ENCODE assay signal across 30 cellular contexts in genomic region chr4:115331241-115331640, GRCh38.
"Had no signal": no experiment of that assay in that cellular context is flagged by ENCODE, and none has a peak within 500 bp of the region (broad histone marks: within the 10 kb centered on the region; RNA-seq: fewer than 3 reads in every experiment).

No MANE protein-coding gene starts in this region.

- FAIRE-seq: bronchial epithelial cell, TTC549 had no signal

- H3K9me3 ChIP-seq: ascending aorta had no signal

- H3K27ac ChIP-seq: ascending aorta, cardiac muscle cell, VCaP had no signal

- H3K36me3 ChIP-seq: ascending aorta, cardiac muscle cell had no signal

- H3K27me3 ChIP-seq: ascending aorta, cardiac muscle cell had no signal

- DNase-seq: activated B cell treated with CpG ODN at 0.5 μM for 24 hours; activated CD4-positive, alpha-beta memory T cell treated with anti-CD3 and anti-CD28 coated beads for 36 hours; activated CD4-positive, alpha-beta T cell treated with anti-CD3 and anti-CD28 coated beads for 4 hours; activated CD4-positive, alpha-beta T cell treated with anti-CD3 and anti-CD28 coated beads, Interleukin-2, amount 10 ng/mL, durations not matched to agents 24 days and 14 days; activated CD4-positive, alpha-beta T cell treated with anti-CD3 and anti-CD28 coated beads, Interleukin-2, amount 50 U/mL, for 1 hour; activated CD4-positive, alpha-beta T cell treated with anti-CD3 and anti-CD28 coated beads, Interleukin-2, amount 50 U/mL, for 4 hours; activated CD4-positive, CD25-positive, alpha-beta regulatory T cell treated with anti-CD3 and anti-CD28 coated beads, Interleukin-2, amount 50 U/mL, for 72 hours; activated CD8-positive, alpha-beta memory T cell treated with anti-CD3 and anti-CD28 coated beads for 24 hours; activated CD8-positive, alpha-beta memory T cell treated with anti-CD3 and anti-CD28 coated beads, Interleukin-2, amount 10 ng/mL, durations not matched to agents 7 days and 5 days; activated CD8-positive, alpha-beta memory T cell treated with anti-CD3 and anti-CD28 coated beads, Interleukin-2, amount 50 U/mL, for 48 hours; activated CD8-positive, alpha-beta T cell treated with anti-CD3 and anti-CD28 coated beads, Interleukin-2, amount 10 ng/mL, durations not matched to agents 7 days and 5 days; activated effector memory CD4-positive, alpha-beta T cell treated with Interleukin-2 at 50 U/mL for 16 hours; activated gamma-delta T cell; activated naive CD4-positive, alpha-beta T cell treated with anti-CD3 and anti-CD28 coated beads, Interleukin-2, amount 10 ng/mL, durations not matched to agents 7 days and 5 days; activated naive CD4-positive, alpha-beta T cell treated with Interleukin-2 at 50 U/mL for 16 hours; activated naive CD8-positive, alpha-beta T cell treated with anti-CD3 and anti-CD28 coated beads, Interleukin-2, amount 10 ng/mL, durations not matched to agents 7 days and 5 days; activated naive CD8-positive, alpha-beta T cell treated with anti-CD3 and anti-CD28 coated beads, Interleukin-2, amount 50 U/mL, for 24 hours; activated T-cell treated with anti-CD3 and anti-CD28 coated beads, Interleukin-2, amount 50 U/mL, for 24 hours; activated T-cell treated with anti-CD3 and anti-CD28 coated beads, Interleukin-2, amount 50 U/mL, for 48 hours; amygdala; anterior cingulate cortex; caudate nucleus; cerebellar nuclear complex; T-helper 2 cell; T-helper 9 cell had no signal

- ATAC-seq: activated CD8-positive, alpha-beta memory T cell treated with anti-CD3 and anti-CD28 coated beads, Interleukin-2, amount 10 ng/mL, durations not matched to agents 7 days and 5 days; activated CD8-positive, alpha-beta T cell treated with anti-CD3 and anti-CD28 coated beads, Interleukin-2, amount 10 ng/mL, durations not matched to agents 7 days and 5 days; activated naive CD8-positive, alpha-beta T cell treated with anti-CD3 and anti-CD28 coated beads, Interleukin-2, amount 50 U/mL, for 24 hours had no signal

- H3K4me3 ChIP-seq: ascending aorta, cardiac muscle cell had no signal

- H3K4me1 ChIP-seq: ascending aorta had no signal
